8 cellular contexts compared by ENCODE assay signal in genomic region chr4:154328030-154328429, GRCh38.
"Had no signal": no experiment of that assay in that cellular context is flagged by ENCODE, and none has a peak within 500 bp of the region (broad histone marks: within the 10 kb centered on the region; RNA-seq: fewer than 3 reads in every experiment).

No MANE protein-coding gene starts in this region.

- FAIRE-seq: G401.6, GM12891, GM12892, GM18507, GM19239 had no signal

- ATAC-seq: GM12878 had no signal

- H3K4me3 ChIP-seq: GM12878 had no signal

- DNase-seq: GDM1, GF-D8 had no signal
